Comparison of ENCODE assay signal across 13 cellular contexts in the genomic region with DNA sequence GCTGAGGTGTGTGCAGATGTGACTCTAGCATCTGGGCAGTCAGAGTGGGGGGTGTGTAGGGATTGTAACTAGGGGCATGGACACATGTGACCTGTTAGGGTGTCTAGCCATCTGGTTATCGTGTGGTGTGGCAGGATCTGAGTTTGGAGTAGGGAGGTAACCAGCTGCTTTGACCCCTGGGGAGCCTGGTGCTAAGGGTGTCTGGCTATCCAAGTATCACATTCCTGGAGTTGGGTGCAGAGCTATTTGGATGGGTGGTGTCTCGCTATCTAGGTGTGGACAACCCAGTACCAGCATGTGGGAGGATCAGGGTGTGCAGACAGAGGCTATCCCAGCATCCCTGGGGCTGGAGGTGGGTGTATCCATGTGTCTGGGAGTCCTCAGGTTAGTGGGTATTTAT. TPM values are rescaled to one million over a fixed set of nuclear protein-coding genes. Genes with fewer than 3 reads are reported as not detected.
DNase-seq lines count a peak whose midpoint lies in the region; ATAC-seq and TF ChIP-seq lines count a peak whose summit lies in the region.
"Had no signal": no experiment of that assay in that cellular context is flagged by ENCODE, and none has a peak within 500 bp of the region (broad histone marks: within the 10 kb centered on the region; RNA-seq: fewer than 3 reads in every experiment).

No MANE protein-coding gene starts in this region.

- peak overlapping the region; percentile 61 for H3K18ac ChIP-seq in neuronal stem cell (ENCODE audit: low read length)

- peak overlapping the region; percentile 70 for H3K27ac ChIP-seq in WERI-Rb-1
- no peak overlapping the region for H3K27ac ChIP-seq in neuronal stem cell (replicated peaks; ENCODE audit: low read length)

- H3K36me3 ChIP-seq in WERI-Rb-1 (no peaks in the 10 kb centered on the region), neuronal stem cell (replicated peaks in 1 of 2; ENCODE audit: control insufficient read depth in 2 of 2, insufficient read depth in 2 of 2, low read length in 2 of 2) (no peaks in the 10 kb centered on the region)

- peak overlapping the region; percentile 91 for H2BK15ac ChIP-seq in neuronal stem cell (ENCODE audit: low read length)

- CTCF ChIA-PET in Calu3 (lab: Charles Lee), result no interaction called here

- no peak overlapping the region for H3K4ac ChIP-seq in neuronal stem cell (ENCODE audit: low read length)

- H4K91ac ChIP-seq in neuronal stem cell (ENCODE audit: low read depth, low read length, poor library complexity), result no peak overlapping the region

- H3K4me3 Mint-ChIP-seq in Calu3 (ENCODE audit: low read depth, unreplicated experiment), result no peak overlapping the region

- DNase-seq in DMS 273 (lab: John Stamatoyannopoulos, UW; ENCODE audit: unreplicated experiment) (peak; percentile 86), LoVo (ENCODE audit: low spot score) (peak; percentile 25), WERI-Rb-1 (peak; percentile 23), neuronal stem cell (ENCODE audit: low spot score) (no peak), T-helper 2 cell (no peak), Calu3 (no peak)
- DNase-seq: DMS79, IMR-90, NCI-H187 treated with DMSO at 0.1 percent for 48 hours, NCI-H510A, SIG-M5 had no signal

- H3K9me3 ChIP-seq in WERI-Rb-1 (ENCODE audit: severe bottlenecking) (no peaks in the 10 kb centered on the region), neuronal stem cell (replicated peaks in 1 of 2; ENCODE audit: control insufficient read depth in 2 of 2, insufficient read depth in 1 of 2, low read depth in 1 of 2, low read length in 2 of 2) (peaks cover 0 to 6% of the 10 kb centered on the region in 2 donors)

- H3K4me1 Mint-ChIP-seq in Calu3 (ENCODE audit: low read depth, unreplicated experiment), result peaks cover 33% of the 10 kb centered on the region

- H3K14ac ChIP-seq in neuronal stem cell (ENCODE audit: low read length), result no peak overlapping the region

- H3K27ac Mint-ChIP-seq in Calu3 (ENCODE audit: unreplicated experiment), result no peak overlapping the region
- H3K27ac Mint-ChIP-seq: H9 had no signal

- H3K27me3 ChIP-seq in WERI-Rb-1 (ENCODE audit: insufficient read depth, low read depth, severe bottlenecking) (no peaks in the 10 kb centered on the region), neuronal stem cell (ENCODE audit: control insufficient read depth in 3 of 3, insufficient read depth in 3 of 3, low read depth in 1 of 3, low read length in 3 of 3) (peaks cover 8 to 42% (median 34%) of the 10 kb centered on the region in 3 experiments)

- H2BK120ac ChIP-seq in neuronal stem cell (ENCODE audit: low read depth, low read length), result no peak overlapping the region

- WGBS in neuronal stem cell (ENCODE audit: extremely low coverage in 2 of 2, insufficient read length in 2 of 2, insufficient replicate concordance in 1 of 2), 2 donors, result no CpG with 5 or more reads among the region's 2 CpGs

- no peak for ATAC-seq in HG03135 (IDR thresholded peaks at IDR 0.05; ENCODE audit: unreplicated experiment)

- H4K8ac ChIP-seq in neuronal stem cell (ENCODE audit: low read depth, low read length), result no peak overlapping the region

- peak overlapping the region; percentile 68 for H3K23ac ChIP-seq in neuronal stem cell (ENCODE audit: low read depth, low read length, poor library complexity)

- H2BK12ac ChIP-seq in neuronal stem cell (ENCODE audit: low read length), result no peak overlapping the region

- H3K27me3 Mint-ChIP-seq in Calu3 (ENCODE audit: unreplicated experiment), result no peaks in the 10 kb centered on the region

- H3K4me3 ChIP-seq in WERI-Rb-1 (ENCODE audit: low read depth, low read length), result no peak overlapping the region
- no peak overlapping the region for H3K4me3 ChIP-seq in neuronal stem cell (ENCODE audit: low read length in 2 of 2)

- no peak for TF ChIP-seq CTCF in WERI-Rb-1 (IDR thresholded peaks at IDR 0.05; ENCODE audit: low read depth, low read length)
- TF ChIP-seq CTCF in Calu3 (IDR thresholded peaks at IDR 0.05; ENCODE audit: unreplicated experiment), result no peak

- H2AK5ac ChIP-seq in neuronal stem cell (ENCODE audit: low read depth, low read length), result peak overlapping the region; percentile 56

- H3K79me1 ChIP-seq in neuronal stem cell (ENCODE audit: low read depth, low read length), result peaks cover 3% of the 10 kb centered on the region

- H3K4me2 ChIP-seq in neuronal stem cell (ENCODE audit: insufficient read depth, low read length, poor library complexity, severe bottlenecking), result no peak overlapping the region

- BruUV-seq in Calu3 (replicated peaks; lab: Mats Ljungman, UMichigan), result no TSS peak

- H3K36me3 Mint-ChIP-seq in Calu3 (ENCODE audit: insufficient read depth, unreplicated experiment), result peaks cover 34% of the 10 kb centered on the region

- intact Hi-C loops in Calu3 (cut with micrococcal nuclease; ENCODE audit: unreplicated experiment), result no loop called here

- H2BK5ac ChIP-seq in neuronal stem cell (ENCODE audit: low read length), result peak overlapping the region; percentile 8

- no peak overlapping the region for H2AFZ ChIP-seq in neuronal stem cell (ENCODE audit: low read length)

- H3K4me1 ChIP-seq in neuronal stem cell (ENCODE audit: control insufficient read depth in 2 of 2, insufficient read depth in 1 of 2, low read depth in 1 of 2, low read length in 2 of 2), result peaks cover 23 to 35% of the 10 kb centered on the region in 2 donors

- H3K9me3 Mint-ChIP-seq in Calu3 (ENCODE audit: low read depth, unreplicated experiment), result no peaks in the 10 kb centered on the region

- no peak overlapping the region for H3K9ac ChIP-seq in neuronal stem cell (ENCODE audit: low read depth, low read length, poor library complexity)

RNA-seq across cellular contexts. Expression of a gene that starts 4.7 kb away (rescaled TPM):
- polyA plus RNA-seq in neuronal stem cell (2013, experiment 1 of 2), result 25.9 TPM
- 26.2 TPM for polyA plus RNA-seq in neuronal stem cell (2013, experiment 2 of 2)
- 37.9 and 54.5 TPM in 2 replicates for total RNA-seq in Calu3 (2022)

RNA-seq across cellular contexts. Expression of a gene that starts 10.3 kb away (rescaled TPM):
- polyA plus RNA-seq in neuronal stem cell (2013, experiment 1 of 2), result 19.8 TPM
- polyA plus RNA-seq in neuronal stem cell (2013, experiment 2 of 2), result 19.0 TPM
- total RNA-seq in Calu3 (2022), result 45.9 and 46.8 TPM in 2 replicates

RNA-seq across cellular contexts. Expression of a gene that starts 59.3 kb away (rescaled TPM):
- 111 TPM for polyA plus RNA-seq in neuronal stem cell (2013, experiment 1 of 2)
- polyA plus RNA-seq in neuronal stem cell (2013, experiment 2 of 2), result 113 TPM
- 64.8 and 65.4 TPM in 2 replicates for total RNA-seq in Calu3 (2022)

Comparison
In these comparisons a context has a peak if more than half of its experiments do, and no peak if none do; other contexts are left out.
1. DNase-seq: peak in DMS 273 (single experiment), LoVo (single experiment) and WERI-Rb-1 (single experiment); none in neuronal stem cell (single experiment), T-helper 2 cell (0 of 5) and Calu3 (single experiment).